In the genomic region with DNA sequence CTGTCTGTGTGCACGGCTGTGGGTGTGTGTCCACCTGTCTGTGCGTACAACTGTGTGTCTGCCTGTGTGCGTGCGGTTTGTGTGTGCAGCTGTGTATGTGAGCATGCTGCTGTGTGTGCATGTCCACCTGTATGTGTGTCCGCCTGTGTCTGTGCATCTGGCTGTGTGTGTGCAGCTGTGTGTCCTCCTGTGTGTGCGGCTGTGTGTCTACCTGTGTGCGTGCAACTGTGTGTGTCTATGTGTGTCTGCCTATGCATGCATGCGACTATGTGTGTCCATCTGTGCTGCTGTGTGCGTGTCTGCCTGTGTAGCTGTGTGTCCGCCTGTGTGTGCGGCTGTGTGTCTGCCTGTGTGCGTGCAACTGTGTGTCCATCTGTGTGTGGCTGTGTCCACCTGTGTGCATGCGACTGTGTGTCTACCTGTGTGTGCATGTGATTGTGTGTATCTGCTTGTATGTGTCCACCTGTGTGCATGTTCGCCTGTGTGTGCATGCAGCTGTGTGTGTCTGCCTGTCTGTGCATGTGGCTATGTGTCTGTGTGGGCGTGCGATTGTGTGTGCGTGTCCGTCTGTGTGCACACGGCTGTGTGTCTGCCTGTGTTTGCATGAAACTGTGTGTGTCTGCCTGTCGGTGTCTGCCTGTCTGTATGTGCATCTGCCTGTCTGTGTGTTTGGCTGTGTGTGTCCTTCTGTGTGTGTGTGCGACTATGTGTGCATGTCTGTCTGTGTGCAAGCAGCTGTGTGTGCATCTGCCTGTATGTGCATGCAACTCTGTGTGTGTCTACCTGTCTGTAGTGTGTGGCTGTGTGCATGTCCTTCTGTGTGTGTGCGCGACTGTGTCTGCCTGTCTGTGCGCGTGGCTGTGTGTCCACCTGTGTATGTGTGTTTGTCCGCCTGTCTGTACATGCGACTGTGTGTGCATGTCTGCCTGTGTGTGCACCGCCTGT, we compare ENCODE assay signal across 16 cellular contexts. TPM values are rescaled to one million over a fixed set of nuclear protein-coding genes. Genes with fewer than 3 reads are reported as not detected.
DNase-seq lines count a peak whose midpoint lies in the region; ATAC-seq and TF ChIP-seq lines count a peak whose summit lies in the region.
"Had no signal": no experiment of that assay in that cellular context is flagged by ENCODE, and none has a peak within 500 bp of the region (broad histone marks: within the 10 kb centered on the region; RNA-seq: fewer than 3 reads in every experiment).

No MANE protein-coding gene starts in this region.

- ATAC-seq in CD8-positive, alpha-beta T cell: peak; percentile 22
- no peak for ATAC-seq in central memory CD8-positive, alpha-beta T cell (replicated peaks; ENCODE audit: extremely low read depth, poor library complexity, severe bottlenecking)

- no peak overlapping the region for H3K4me3 ChIP-seq in CD8-positive, alpha-beta T cell (ENCODE audit: low read depth, low read length)
- H3K4me3 ChIP-seq in HEK293 (ENCODE audit: low read depth, low read length) (no peak overlapping the region), brain microvascular endothelial cell (ENCODE audit: low read depth, low read length) (no peak overlapping the region)
- H3K4me3 ChIP-seq: adrenal gland had no signal

- H3K27ac Mint-ChIP-seq in CD8-positive, alpha-beta T cell: peak overlapping the region; percentile 65
- H3K27ac Mint-ChIP-seq in central memory CD8-positive, alpha-beta T cell (ENCODE audit: low read depth): peak overlapping the region; percentile 7
- H3K27ac Mint-ChIP-seq in nephron: peak overlapping the region; percentile 33 to 81 (median 58)

- no peak for DNase-seq in CD8-positive, alpha-beta T cell
- DNase-seq in central memory CD8-positive, alpha-beta T cell (ENCODE audit: low spot score in 2 of 2): no peak
- DNase-seq in brain microvascular endothelial cell (no peak), AML-193 (lab: John Stamatoyannopoulos, UW) (no peak), GM20000 (ENCODE audit: low spot score) (no peak), medulla oblongata (ENCODE audit: extremely low spot score) (no peak)
- DNase-seq: adrenal gland, COR-L47, GOT3, NCI-H69, SIG-M5, WERI-Rb-1 had no signal

- peaks cover 56% of the 10 kb centered on the region for H3K36me3 Mint-ChIP-seq in CD8-positive, alpha-beta T cell
- peaks cover 49% of the 10 kb centered on the region for H3K36me3 Mint-ChIP-seq in central memory CD8-positive, alpha-beta T cell (ENCODE audit: insufficient read depth)
- peaks cover 6% of the 10 kb centered on the region for H3K36me3 Mint-ChIP-seq in nephron (ENCODE audit: low read depth)
- H3K36me3 Mint-ChIP-seq: mesothelial cell of epicardium, type B pancreatic cell had no signal

- CTCF ChIA-PET in CD8-positive, alpha-beta T cell (lab: Charles Lee): no interaction called here
- CTCF ChIA-PET in HEK293 (lab: Yijun Ruan, JAX): interaction anchor here (0.5 kb wide), 1 partner anchor 197 kb away, joined by 3 read pairs; no protein-coding TSS in a partner anchor

- no peaks in the 10 kb centered on the region for H3K4me1 ChIP-seq in CD8-positive, alpha-beta T cell (ENCODE audit: insufficient read depth, low read length)
- H3K4me1 ChIP-seq in HEK293 (ENCODE audit: control insufficient read depth, insufficient read depth, low read length): no peaks in the 10 kb centered on the region

- H3K27me3 ChIP-seq in CD8-positive, alpha-beta T cell (ENCODE audit: insufficient read depth, low read length): no peaks in the 10 kb centered on the region
- no peaks in the 10 kb centered on the region for H3K27me3 ChIP-seq in brain microvascular endothelial cell (replicated peaks)
- H3K27me3 ChIP-seq: adrenal gland had no signal

- H3K9me3 ChIP-seq in CD8-positive, alpha-beta T cell (ENCODE audit: low read length): no peaks in the 10 kb centered on the region
- H3K9me3 ChIP-seq in HEK293 (ENCODE audit: control insufficient read depth, insufficient read depth, low read depth, low read length): no peaks in the 10 kb centered on the region
- H3K9me3 ChIP-seq: adrenal gland had no signal

- no peaks in the 10 kb centered on the region for H3K9me3 Mint-ChIP-seq in CD8-positive, alpha-beta T cell
- H3K9me3 Mint-ChIP-seq in central memory CD8-positive, alpha-beta T cell: no peaks in the 10 kb centered on the region
- H3K9me3 Mint-ChIP-seq in nephron: no peaks in the 10 kb centered on the region
- H3K9me3 Mint-ChIP-seq: mesothelial cell of epicardium, type B pancreatic cell had no signal

- H3K36me3 ChIP-seq in CD8-positive, alpha-beta T cell (ENCODE audit: insufficient read depth, low read length): peaks cover 73% of the 10 kb centered on the region
- H3K36me3 ChIP-seq in HEK293 (ENCODE audit: control insufficient read depth in 2 of 2, insufficient read depth in 1 of 2, low read length in 2 of 2): no peaks in the 10 kb centered on the region
- peaks cover 33% of the 10 kb centered on the region for H3K36me3 ChIP-seq in brain microvascular endothelial cell (replicated peaks)
- H3K36me3 ChIP-seq: adrenal gland, WERI-Rb-1 had no signal

- POLR2A ChIA-PET in CD8-positive, alpha-beta T cell (lab: Charles Lee): no interaction called here
- POLR2A ChIA-PET in HEK293 (lab: Yijun Ruan, JAX): no interaction called here

- no peaks in the 10 kb centered on the region for H3K27me3 Mint-ChIP-seq in CD8-positive, alpha-beta T cell (ENCODE audit: low read depth)
- H3K27me3 Mint-ChIP-seq in central memory CD8-positive, alpha-beta T cell: no peaks in the 10 kb centered on the region
- H3K27me3 Mint-ChIP-seq in nephron (ENCODE audit: low read depth): peaks cover 3% of the 10 kb centered on the region
- H3K27me3 Mint-ChIP-seq: type B pancreatic cell had no signal

- H3K27ac ChIP-seq in CD8-positive, alpha-beta T cell (ENCODE audit: low read depth, low read length): no peak overlapping the region
- H3K27ac ChIP-seq in HEK293 (ENCODE audit: extremely low read depth, low read depth, low read length) (no peak overlapping the region), brain microvascular endothelial cell (no peak overlapping the region)
- H3K27ac ChIP-seq: adrenal gland, WERI-Rb-1 had no signal

- H3K4me1 Mint-ChIP-seq in CD8-positive, alpha-beta T cell (ENCODE audit: low read depth): peaks cover 25% of the 10 kb centered on the region
- H3K4me1 Mint-ChIP-seq in central memory CD8-positive, alpha-beta T cell: peaks cover 35% of the 10 kb centered on the region
- peaks cover 59% of the 10 kb centered on the region for H3K4me1 Mint-ChIP-seq in nephron

- in situ Hi-C loops in brain microvascular endothelial cell (cut with HindIII; ENCODE audit: low pct_ligation_motif_present, low sequenced_read_pairs): loop anchor here (10.0 kb wide), 1 partner anchor 64 kb away; no protein-coding TSS in a partner anchor

- H3K4me3 Mint-ChIP-seq in CD8-positive, alpha-beta T cell: no peak overlapping the region
- H3K4me3 Mint-ChIP-seq in central memory CD8-positive, alpha-beta T cell: no peak overlapping the region
- H3K4me3 Mint-ChIP-seq in nephron: no peak overlapping the region
- H3K4me3 Mint-ChIP-seq: mesothelial cell of epicardium, type B pancreatic cell had no signal

- TF ChIP-seq CTCF in CD8-positive, alpha-beta T cell (IDR thresholded peaks at IDR 0.05): no peak
- TF ChIP-seq CTCF in HEK293 (tag by site-specific recombination; IDR thresholded peaks at IDR 0.05): no peak
- TF ChIP-seq CTCF in nephron (IDR thresholded peaks at IDR 0.05; ENCODE audit: unreplicated experiment in 3 of 3): no peak
- TF ChIP-seq CTCF in brain microvascular endothelial cell (IDR thresholded peaks at IDR 0.05; ENCODE audit: low read depth, low read length, missing control alignments): no peak
- TF ChIP-seq CTCF in GM20000 (IDR thresholded peaks at IDR 0.05; ENCODE audit: extremely low read depth, missing control alignments): no peak

- intact Hi-C loops in CD8-positive, alpha-beta T cell (cut with DNase I, micrococcal nuclease): no loop called here

TF ChIP-seq in HEK293, 187 proteins besides CTCF, POLR2A, EP300 and RAD21:
- TF ChIP-seq SCRT2 (tag by site-specific recombination; IDR thresholded peaks at IDR 0.05) (peak; percentile 49; the same call in 1 of the 2 replicates), PRDM10 (tag by site-specific recombination; IDR thresholded peaks at IDR 0.05) (no peak)
- TF ChIP-seq, protein P1, sequence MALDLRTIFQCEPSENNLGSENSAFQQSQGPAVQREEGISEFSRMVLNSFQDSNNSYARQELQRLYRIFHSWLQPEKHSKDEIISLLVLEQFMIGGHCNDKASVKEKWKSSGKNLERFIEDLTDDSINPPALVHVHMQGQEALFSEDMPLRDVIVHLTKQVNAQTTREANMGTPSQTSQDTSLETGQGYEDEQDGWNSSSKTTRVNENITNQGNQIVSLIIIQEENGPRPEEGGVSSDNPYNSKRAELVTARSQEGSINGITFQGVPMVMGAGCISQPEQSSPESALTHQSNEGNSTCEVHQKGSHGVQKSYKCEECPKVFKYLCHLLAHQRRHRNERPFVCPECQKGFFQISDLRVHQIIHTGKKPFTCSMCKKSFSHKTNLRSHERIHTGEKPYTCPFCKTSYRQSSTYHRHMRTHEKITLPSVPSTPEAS (tag by site-specific recombination; IDR thresholded peaks at IDR 0.05): peak; percentile 86

RNA-seq across cellular contexts. Expression of gene C13orf46, which starts 57.1 kb away (rescaled TPM):
- total RNA-seq in CD8-positive, alpha-beta T cell: 10 to 100 TPM; 12.1 to 16.8 TPM

Comparison
In these comparisons a context has a peak if more than half of its experiments do, and no peak if none do; other contexts are left out.
1. H3K27ac Mint-ChIP-seq: peak in every context shown above with its lines; median percentile 65 in CD8-positive, alpha-beta T cell; 58 in nephron; 7 in central memory CD8-positive, alpha-beta T cell.